Comparison of ENCODE assay signal across 9 cellular contexts in genomic region chr19:15836345-15836594, GRCh38. TPM values are rescaled to one million over a fixed set of nuclear protein-coding genes. Genes with fewer than 3 reads are reported as not detected.
DNase-seq lines count a peak whose midpoint lies in the region; ATAC-seq and TF ChIP-seq lines count a peak whose summit lies in the region.
"Had no signal": no experiment of that assay in that cellular context is flagged by ENCODE, and none has a peak within 500 bp of the region (broad histone marks: within the 10 kb centered on the region; RNA-seq: fewer than 3 reads in every experiment).

No MANE protein-coding gene starts in this region.

- H3K4me1 ChIP-seq in HEK293 (ENCODE audit: control insufficient read depth, insufficient read depth, low read length) = no peaks in the 10 kb centered on the region
- H3K4me1 ChIP-seq in thoracic aorta (ENCODE audit: control insufficient read depth in 1 of 2, low read depth in 2 of 2) = peaks cover 0 to 16% of the 10 kb centered on the region in 2 donors

- peak overlapping the region; percentile 85 for H3K4me3 Mint-ChIP-seq in activated T-cell treated with anti-CD3 and anti-CD28 coated beads, Interleukin-2, amount 50 U/mL, for 24 hours
- peak overlapping the region; percentile 92 to 98 (median 96) for H3K4me3 Mint-ChIP-seq in immature natural killer cell

- CTCF ChIA-PET in HEK293 (lab: Yijun Ruan, JAX) = interaction anchor here (1.0 kb wide), 1 partner anchor 349 kb away, joined by 4 read pairs; the partner anchor contains the start of gene FAM32A

- H3K9me3 Mint-ChIP-seq in activated T-cell treated with anti-CD3 and anti-CD28 coated beads, Interleukin-2, amount 50 U/mL, for 24 hours = no peaks in the 10 kb centered on the region
- no peaks in the 10 kb centered on the region for H3K9me3 Mint-ChIP-seq in immature natural killer cell

- H3K4me3 ChIP-seq in HEK293 (ENCODE audit: low read depth, low read length) (peak overlapping the region; percentile 73), thoracic aorta (peak overlapping the region; percentile 82)

- peaks cover 25% of the 10 kb centered on the region for H3K4me1 Mint-ChIP-seq in activated T-cell treated with anti-CD3 and anti-CD28 coated beads, Interleukin-2, amount 50 U/mL, for 24 hours (ENCODE audit: low read depth)
- H3K4me1 Mint-ChIP-seq in immature natural killer cell = peaks cover 16 to 36% of the 10 kb centered on the region in 2 donors

- ATAC-seq in thoracic aorta (ENCODE audit: insufficient number of reproducible peaks, low FRiP score, low read depth) = no peak

- POLR2A ChIA-PET in HEK293 (lab: Yijun Ruan, JAX) = interaction anchor here (0.5 to 0.9 kb wide), 2 partner anchors 9 to 240 kb away, joined by 3 to 4 read pairs; partner anchors contain the start of gene TPM4

- no peaks in the 10 kb centered on the region for H3K27me3 ChIP-seq in thoracic aorta (replicated peaks; ENCODE audit: insufficient read depth)

- no peaks in the 10 kb centered on the region for H3K36me3 Mint-ChIP-seq in activated T-cell treated with anti-CD3 and anti-CD28 coated beads, Interleukin-2, amount 50 U/mL, for 24 hours (ENCODE audit: low read depth)
- no peaks in the 10 kb centered on the region for H3K36me3 Mint-ChIP-seq in immature natural killer cell

- DNase-seq in AG08396 (ENCODE audit: low spot score) = peak; percentile 47
- DNase-seq in activated T-cell treated with anti-CD3 and anti-CD28 coated beads, Interleukin-2, amount 50 U/mL, for 24 hours = no peak
- DNase-seq in immature natural killer cell = no peak
- no peak for DNase-seq in thoracic aorta (ENCODE audit: low spot score)
- DNase-seq in NCI-H446 (lab: John Stamatoyannopoulos, UW) = no peak
- no peak for DNase-seq in NCI-H1105 treated with DMSO at 0.1 percent for 48 hours (lab: John Stamatoyannopoulos, UW)
- DNase-seq in HuH-7 (ENCODE audit: low spot score) = no peak

- H3K27ac ChIP-seq in HEK293 (ENCODE audit: extremely low read depth, low read depth, low read length) = peak overlapping the region; percentile 87
- peak overlapping the region; percentile 95 to 98 for H3K27ac ChIP-seq in thoracic aorta

- H3K27ac Mint-ChIP-seq in activated T-cell treated with anti-CD3 and anti-CD28 coated beads, Interleukin-2, amount 50 U/mL, for 24 hours = peak overlapping the region; percentile 96
- peak overlapping the region; percentile 92 to 100 (median 98) for H3K27ac Mint-ChIP-seq in immature natural killer cell

- TF ChIP-seq CTCF in HEK293 (tag by site-specific recombination; IDR thresholded peaks at IDR 0.05) (no peak), thoracic aorta (IDR thresholded peaks at IDR 0.05) (no peak)

- H3K36me3 ChIP-seq in HEK293 (ENCODE audit: control insufficient read depth in 2 of 2, insufficient read depth in 1 of 2, low read length in 2 of 2) (no peaks in the 10 kb centered on the region), thoracic aorta (no peaks in the 10 kb centered on the region)

- H3K9me3 ChIP-seq in HEK293 (ENCODE audit: control insufficient read depth, insufficient read depth, low read depth, low read length) (no peaks in the 10 kb centered on the region), thoracic aorta (no peaks in the 10 kb centered on the region)

- no peaks in the 10 kb centered on the region for H3K27me3 Mint-ChIP-seq in activated T-cell treated with anti-CD3 and anti-CD28 coated beads, Interleukin-2, amount 50 U/mL, for 24 hours
- H3K27me3 Mint-ChIP-seq in immature natural killer cell (ENCODE audit: low read depth in 3 of 3) = peaks cover 7 to 11% (median 10%) of the 10 kb centered on the region in 3 donors

TF ChIP-seq in HEK293, 187 proteins besides CTCF, POLR2A, EP300 and RAD21:
- peak; percentile 38; the same call in 1 of the 2 replicates for TF ChIP-seq ZNF335 (tag by site-specific recombination; conservative IDR thresholded peaks at IDR 0.05)
- TF ChIP-seq ZBTB11 (tag by site-specific recombination; conservative IDR thresholded peaks at IDR 0.05; ENCODE audit: low read depth) = no peak

RNA-seq across cellular contexts. Expression of gene OR10H1, which starts 20.8 kb away (rescaled TPM):
- not detected for polyA plus RNA-seq in immature natural killer cell
- not detected for total RNA-seq in thoracic aorta
- total RNA-seq: frontal cortex had no signal

RNA-seq across cellular contexts. Expression of gene OR10H5, which starts 48.8 kb away (rescaled TPM):
- polyA plus RNA-seq in immature natural killer cell = not detected
- total RNA-seq in thoracic aorta = not detected
